2 cellular contexts compared by ENCODE assay signal in the genomic region with DNA sequence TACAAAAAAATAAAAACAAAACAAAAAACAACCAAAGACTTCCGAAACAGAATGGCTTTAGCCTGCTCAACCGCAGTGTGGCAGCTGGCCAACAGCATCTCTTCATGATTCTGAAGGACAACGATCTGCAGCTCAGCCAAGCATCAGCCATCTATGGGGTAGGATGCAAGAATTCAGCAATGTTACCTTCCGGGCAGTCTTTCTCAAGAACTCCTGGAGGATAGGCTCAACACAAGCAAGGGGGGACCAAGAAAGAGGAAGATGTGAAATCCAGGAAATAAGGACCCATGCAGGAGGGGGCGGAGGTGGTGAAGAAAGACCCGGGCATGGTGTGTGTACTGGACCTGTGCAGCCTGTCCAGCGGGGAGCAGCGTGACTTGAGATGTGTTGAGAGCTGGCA.
A peak's percentile ranks its signal among the peaks of the same experiment; 100 is the strongest.
TF ChIP-seq lines count a peak whose summit lies in the region.

No MANE protein-coding gene starts in this region.

TF ChIP-seq in HEK293, 187 proteins besides CTCF, POLR2A, EP300 and RAD21:
- TF ChIP-seq PRDM10 (tag by site-specific recombination; IDR thresholded peaks at IDR 0.05) (peak; percentile 40; the same call in 1 of the 2 replicates), KLF8 (tag by site-specific recombination; IDR thresholded peaks at IDR 0.05) (no peak), ZNF350 (tag by site-specific recombination; IDR thresholded peaks at IDR 0.05) (no peak), MZF1 (tag by site-specific recombination; IDR thresholded peaks at IDR 0.05; ENCODE audit: borderline replicate concordance) (no peak), ZNF707 (tag by site-specific recombination; IDR thresholded peaks at IDR 0.05) (no peak)

TF ChIP-seq in GM23338, 12 proteins besides CTCF, POLR2A, EP300 and RAD21:
- no peak for TF ChIP-seq ETS1 (IDR thresholded peaks at IDR 0.05)
- no peak for TF ChIP-seq CREB1 (CRISPR knock-in tag; IDR thresholded peaks at IDR 0.05; ENCODE audit: low read depth)
- TF ChIP-seq, protein P1, sequence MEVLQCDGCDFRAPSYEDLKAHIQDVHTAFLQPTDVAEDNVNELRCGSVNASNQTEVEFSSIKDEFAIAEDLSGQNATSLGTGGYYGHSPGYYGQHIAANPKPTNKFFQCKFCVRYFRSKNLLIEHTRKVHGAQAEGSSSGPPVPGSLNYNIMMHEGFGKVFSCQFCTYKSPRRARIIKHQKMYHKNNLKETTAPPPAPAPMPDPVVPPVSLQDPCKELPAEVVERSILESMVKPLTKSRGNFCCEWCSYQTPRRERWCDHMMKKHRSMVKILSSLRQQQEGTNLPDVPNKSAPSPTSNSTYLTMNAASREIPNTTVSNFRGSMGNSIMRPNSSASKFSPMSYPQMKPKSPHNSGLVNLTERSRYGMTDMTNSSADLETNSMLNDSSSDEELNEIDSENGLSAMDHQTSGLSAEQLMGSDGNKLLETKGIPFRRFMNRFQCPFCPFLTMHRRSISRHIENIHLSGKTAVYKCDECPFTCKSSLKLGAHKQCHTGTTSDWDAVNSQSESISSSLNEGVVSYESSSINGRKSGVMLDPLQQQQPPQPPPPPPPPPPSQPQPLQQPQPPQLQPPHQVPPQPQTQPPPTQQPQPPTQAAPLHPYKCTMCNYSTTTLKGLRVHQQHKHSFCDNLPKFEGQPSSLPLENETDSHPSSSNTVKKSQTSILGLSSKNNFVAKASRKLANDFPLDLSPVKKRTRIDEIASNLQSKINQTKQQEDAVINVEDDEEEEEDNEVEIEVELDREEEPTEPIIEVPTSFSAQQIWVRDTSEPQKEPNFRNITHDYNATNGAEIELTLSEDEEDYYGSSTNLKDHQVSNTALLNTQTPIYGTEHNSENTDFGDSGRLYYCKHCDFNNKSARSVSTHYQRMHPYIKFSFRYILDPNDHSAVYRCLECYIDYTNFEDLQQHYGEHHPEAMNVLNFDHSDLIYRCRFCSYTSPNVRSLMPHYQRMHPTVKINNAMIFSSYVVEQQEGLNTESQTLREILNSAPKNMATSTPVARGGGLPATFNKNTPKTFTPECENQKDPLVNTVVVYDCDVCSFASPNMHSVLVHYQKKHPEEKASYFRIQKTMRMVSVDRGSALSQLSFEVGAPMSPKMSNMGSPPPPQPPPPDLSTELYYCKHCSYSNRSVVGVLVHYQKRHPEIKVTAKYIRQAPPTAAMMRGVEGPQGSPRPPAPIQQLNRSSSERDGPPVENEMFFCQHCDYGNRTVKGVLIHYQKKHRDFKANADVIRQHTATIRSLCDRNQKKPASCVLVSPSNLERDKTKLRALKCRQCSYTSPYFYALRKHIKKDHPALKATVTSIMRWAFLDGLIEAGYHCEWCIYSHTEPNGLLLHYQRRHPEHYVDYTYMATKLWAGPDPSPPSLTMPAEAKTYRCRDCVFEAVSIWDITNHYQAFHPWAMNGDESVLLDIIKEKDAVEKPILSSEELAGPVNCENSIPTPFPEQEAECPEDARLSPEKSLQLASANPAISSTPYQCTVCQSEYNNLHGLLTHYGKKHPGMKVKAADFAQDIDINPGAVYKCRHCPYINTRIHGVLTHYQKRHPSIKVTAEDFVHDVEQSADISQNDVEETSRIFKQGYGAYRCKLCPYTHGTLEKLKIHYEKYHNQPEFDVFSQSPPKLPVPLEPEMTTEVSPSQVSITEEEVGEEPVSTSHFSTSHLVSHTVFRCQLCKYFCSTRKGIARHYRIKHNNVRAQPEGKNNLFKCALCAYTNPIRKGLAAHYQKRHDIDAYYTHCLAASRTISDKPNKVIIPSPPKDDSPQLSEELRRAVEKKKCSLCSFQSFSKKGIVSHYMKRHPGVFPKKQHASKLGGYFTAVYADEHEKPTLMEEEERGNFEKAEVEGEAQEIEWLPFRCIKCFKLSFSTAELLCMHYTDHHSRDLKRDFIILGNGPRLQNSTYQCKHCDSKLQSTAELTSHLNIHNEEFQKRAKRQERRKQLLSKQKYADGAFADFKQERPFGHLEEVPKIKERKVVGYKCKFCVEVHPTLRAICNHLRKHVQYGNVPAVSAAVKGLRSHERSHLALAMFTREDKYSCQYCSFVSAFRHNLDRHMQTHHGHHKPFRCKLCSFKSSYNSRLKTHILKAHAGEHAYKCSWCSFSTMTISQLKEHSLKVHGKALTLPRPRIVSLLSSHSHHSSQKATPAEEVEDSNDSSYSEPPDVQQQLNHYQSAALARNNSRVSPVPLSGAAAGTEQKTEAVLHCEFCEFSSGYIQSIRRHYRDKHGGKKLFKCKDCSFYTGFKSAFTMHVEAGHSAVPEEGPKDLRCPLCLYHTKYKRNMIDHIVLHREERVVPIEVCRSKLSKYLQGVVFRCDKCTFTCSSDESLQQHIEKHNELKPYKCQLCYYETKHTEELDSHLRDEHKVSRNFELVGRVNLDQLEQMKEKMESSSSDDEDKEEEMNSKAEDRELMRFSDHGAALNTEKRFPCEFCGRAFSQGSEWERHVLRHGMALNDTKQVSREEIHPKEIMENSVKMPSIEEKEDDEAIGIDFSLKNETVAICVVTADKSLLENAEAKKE (CRISPR knock-in tag; IDR thresholded peaks at IDR 0.05), result no peak
- no peak for TF ChIP-seq EZH2phosphoT487 (IDR thresholded peaks at IDR 0.05; ENCODE audit: unreplicated experiment)
- TF ChIP-seq ZNF114 (CRISPR knock-in tag; IDR thresholded peaks at IDR 0.05), result no peak
